In genomic region chr6:38806833-38807232, GRCh38 we compare ENCODE assay signal across 16 cellular contexts.
"Had no signal": no experiment of that assay in that cellular context is flagged by ENCODE, and none has a peak within 500 bp of the region (broad histone marks: within the 10 kb centered on the region; RNA-seq: fewer than 3 reads in every experiment).

No MANE protein-coding gene starts in this region.

- H3K36me3 ChIP-seq: Peyer's patch, SJCRH30 had no signal

- H2AFZ ChIP-seq: PC-9 had no signal

- FAIRE-seq: HTR-8/SVneo had no signal

- H3K27ac ChIP-seq: HL-60, PC-9, Peyer's patch, SJCRH30 had no signal

- H3K4me3 ChIP-seq: PC-9, Peyer's patch, SJCRH30 had no signal

- ATAC-seq: Right ventricle myocardium inferior, SK-N-SH treated with all-trans-retinoic acid at 6 μM for 48 hours had no signal

- H3K9me3 ChIP-seq: Peyer's patch, SJCRH30 had no signal

- H3K4me1 ChIP-seq: Peyer's patch, SJCRH30 had no signal

- H3K27me3 ChIP-seq: Peyer's patch had no signal

- H3K4me2 ChIP-seq: PC-9 had no signal

- DNase-seq: Kasumi-1; KG1; NCI-H1436; NCI-H2081 treated with DMSO at 0.1 percent for 48 hours; NCI-H2171; NCI-H226; NCI-H446; NCI-H69; NK-92 treated with Interleukin-12 subunit alpha and Interleukin-12 subunit beta, amount 100 ng/mL, for 24 hours; PC-9; Peyer's patch had no signal
